In the genomic region with DNA sequence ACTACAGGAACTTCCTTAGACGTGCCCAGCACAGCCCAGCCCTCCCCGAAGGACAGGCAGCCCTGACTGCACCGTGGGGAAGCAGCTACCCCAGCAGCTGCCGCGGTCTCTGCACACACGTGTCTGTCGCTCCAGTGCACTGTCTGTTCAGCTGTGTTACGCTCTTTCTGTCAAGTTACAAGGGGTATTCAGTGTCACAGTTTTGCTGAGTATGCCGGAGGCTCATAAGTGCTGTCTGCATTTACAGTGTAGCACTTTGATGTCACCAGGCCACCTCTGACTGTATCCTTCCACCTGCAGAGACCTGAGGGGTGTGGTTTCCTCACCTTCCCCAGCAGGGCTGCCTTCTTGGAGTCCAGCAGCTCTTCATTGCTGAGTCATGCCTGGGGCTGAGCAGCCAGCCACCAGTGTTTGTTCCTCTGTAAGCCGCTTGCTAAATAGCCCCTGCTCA, we compare ENCODE assay signal across 8 cellular contexts.
A peak's percentile ranks its signal among the peaks of the same experiment; 100 is the strongest.
DNase-seq lines count a peak whose midpoint lies in the region; ATAC-seq, FAIRE-seq and TF ChIP-seq lines count a peak whose summit lies in the region.

No MANE protein-coding gene starts in this region.

- no peak for DNase-seq in activated naive CD4-positive, alpha-beta T cell treated with Interleukin-2 at 50 U/mL for 16 hours
- DNase-seq in NCI-H2196 treated with DMSO at 0.1 percent for 48 hours (lab: John Stamatoyannopoulos, UW; ENCODE audit: unreplicated experiment) (peak; percentile 13), endothelial cell (ENCODE audit: low spot score) (no peak), HEK293T (ENCODE audit: extremely low spot score) (no peak), frontal cortex (ENCODE audit: low spot score in 2 of 2) (no peak)

- no peaks in the 10 kb centered on the region for H3K9me3 Mint-ChIP-seq in activated naive CD4-positive, alpha-beta T cell treated with anti-CD3 and anti-CD28 coated beads, Interleukin-2, amount 50 U/mL, for 24 hours
- H3K9me3 Mint-ChIP-seq in endothelial cell (ENCODE audit: unreplicated experiment) = no peaks in the 10 kb centered on the region
- H3K9me3 Mint-ChIP-seq in stimulated activated naive CD8-positive, alpha-beta T cell treated with anti-CD3 and anti-CD28 coated beads, Interleukin-15, Interleukin-2, amounts not matched to agents 100 ng/mL and 50 ng/mL, for 24 hours = no peaks in the 10 kb centered on the region

- peak overlapping the region; percentile 77 for H3K27ac Mint-ChIP-seq in activated naive CD4-positive, alpha-beta T cell treated with anti-CD3 and anti-CD28 coated beads, Interleukin-2, amount 50 U/mL, for 24 hours
- H3K27ac Mint-ChIP-seq in endothelial cell (ENCODE audit: unreplicated experiment) = peak overlapping the region; percentile 57
- H3K27ac Mint-ChIP-seq in stimulated activated naive CD8-positive, alpha-beta T cell treated with anti-CD3 and anti-CD28 coated beads, Interleukin-15, Interleukin-2, amounts not matched to agents 100 ng/mL and 50 ng/mL, for 24 hours = peak overlapping the region; percentile 70

- peaks cover 34% of the 10 kb centered on the region for H3K4me1 Mint-ChIP-seq in activated naive CD4-positive, alpha-beta T cell treated with anti-CD3 and anti-CD28 coated beads, Interleukin-2, amount 50 U/mL, for 24 hours
- peaks cover 3% of the 10 kb centered on the region for H3K4me1 Mint-ChIP-seq in endothelial cell (ENCODE audit: unreplicated experiment)
- H3K4me1 Mint-ChIP-seq in stimulated activated naive CD8-positive, alpha-beta T cell treated with anti-CD3 and anti-CD28 coated beads, Interleukin-15, Interleukin-2, amounts not matched to agents 100 ng/mL and 50 ng/mL, for 24 hours (ENCODE audit: low read depth) = peaks cover 17% of the 10 kb centered on the region

- peaks cover 13% of the 10 kb centered on the region for H3K36me3 Mint-ChIP-seq in activated naive CD4-positive, alpha-beta T cell treated with anti-CD3 and anti-CD28 coated beads, Interleukin-2, amount 50 U/mL, for 24 hours
- peaks cover 31% of the 10 kb centered on the region for H3K36me3 Mint-ChIP-seq in endothelial cell (ENCODE audit: low read depth, unreplicated experiment)
- H3K36me3 Mint-ChIP-seq in stimulated activated naive CD8-positive, alpha-beta T cell treated with anti-CD3 and anti-CD28 coated beads, Interleukin-15, Interleukin-2, amounts not matched to agents 100 ng/mL and 50 ng/mL, for 24 hours (ENCODE audit: low read depth) = peaks cover 45% of the 10 kb centered on the region

- peak; percentile 58 for ATAC-seq in HG02852 (IDR thresholded peaks at IDR 0.05; ENCODE audit: unreplicated experiment)

- CTCF ChIA-PET in HEK293T (lab: Yijun Ruan, JAX) = no interaction called here

- POLR2A ChIA-PET in HEK293T (lab: Yijun Ruan, JAX) = no interaction called here

- no peak for TF ChIP-seq CTCF in endothelial cell (IDR thresholded peaks at IDR 0.05; ENCODE audit: unreplicated experiment)

- H3K4me3 Mint-ChIP-seq in activated naive CD4-positive, alpha-beta T cell treated with anti-CD3 and anti-CD28 coated beads, Interleukin-2, amount 50 U/mL, for 24 hours = no peak overlapping the region
- no peak overlapping the region for H3K4me3 Mint-ChIP-seq in endothelial cell (ENCODE audit: unreplicated experiment)
- H3K4me3 Mint-ChIP-seq in stimulated activated naive CD8-positive, alpha-beta T cell treated with anti-CD3 and anti-CD28 coated beads, Interleukin-15, Interleukin-2, amounts not matched to agents 100 ng/mL and 50 ng/mL, for 24 hours = no peak overlapping the region

- no peak for FAIRE-seq in frontal cortex (lab: Jason Lieb, UNC)

- no peaks in the 10 kb centered on the region for H3K27me3 Mint-ChIP-seq in activated naive CD4-positive, alpha-beta T cell treated with anti-CD3 and anti-CD28 coated beads, Interleukin-2, amount 50 U/mL, for 24 hours
- H3K27me3 Mint-ChIP-seq in endothelial cell (ENCODE audit: unreplicated experiment) = peaks cover 5% of the 10 kb centered on the region
- no peaks in the 10 kb centered on the region for H3K27me3 Mint-ChIP-seq in stimulated activated naive CD8-positive, alpha-beta T cell treated with anti-CD3 and anti-CD28 coated beads, Interleukin-15, Interleukin-2, amounts not matched to agents 100 ng/mL and 50 ng/mL, for 24 hours

TF ChIP-seq in HEK293T, 16 proteins besides CTCF, POLR2A, EP300 and RAD21:
- no peak for TF ChIP-seq NFRKB (IDR thresholded peaks at IDR 0.05)
- no peak for TF ChIP-seq FOXK2 (IDR thresholded peaks at IDR 0.05)
- TF ChIP-seq LEF1 (IDR thresholded peaks at IDR 0.05; ENCODE audit: borderline replicate concordance) = no peak
- TF ChIP-seq ARNT (IDR thresholded peaks at IDR 0.05) = no peak
- TF ChIP-seq CTBP1 (IDR thresholded peaks at IDR 0.05; ENCODE audit: borderline replicate concordance) = no peak
- TF ChIP-seq BHLHE40 (IDR thresholded peaks at IDR 0.05; ENCODE audit: borderline replicate concordance) = no peak
